In the genomic region with DNA sequence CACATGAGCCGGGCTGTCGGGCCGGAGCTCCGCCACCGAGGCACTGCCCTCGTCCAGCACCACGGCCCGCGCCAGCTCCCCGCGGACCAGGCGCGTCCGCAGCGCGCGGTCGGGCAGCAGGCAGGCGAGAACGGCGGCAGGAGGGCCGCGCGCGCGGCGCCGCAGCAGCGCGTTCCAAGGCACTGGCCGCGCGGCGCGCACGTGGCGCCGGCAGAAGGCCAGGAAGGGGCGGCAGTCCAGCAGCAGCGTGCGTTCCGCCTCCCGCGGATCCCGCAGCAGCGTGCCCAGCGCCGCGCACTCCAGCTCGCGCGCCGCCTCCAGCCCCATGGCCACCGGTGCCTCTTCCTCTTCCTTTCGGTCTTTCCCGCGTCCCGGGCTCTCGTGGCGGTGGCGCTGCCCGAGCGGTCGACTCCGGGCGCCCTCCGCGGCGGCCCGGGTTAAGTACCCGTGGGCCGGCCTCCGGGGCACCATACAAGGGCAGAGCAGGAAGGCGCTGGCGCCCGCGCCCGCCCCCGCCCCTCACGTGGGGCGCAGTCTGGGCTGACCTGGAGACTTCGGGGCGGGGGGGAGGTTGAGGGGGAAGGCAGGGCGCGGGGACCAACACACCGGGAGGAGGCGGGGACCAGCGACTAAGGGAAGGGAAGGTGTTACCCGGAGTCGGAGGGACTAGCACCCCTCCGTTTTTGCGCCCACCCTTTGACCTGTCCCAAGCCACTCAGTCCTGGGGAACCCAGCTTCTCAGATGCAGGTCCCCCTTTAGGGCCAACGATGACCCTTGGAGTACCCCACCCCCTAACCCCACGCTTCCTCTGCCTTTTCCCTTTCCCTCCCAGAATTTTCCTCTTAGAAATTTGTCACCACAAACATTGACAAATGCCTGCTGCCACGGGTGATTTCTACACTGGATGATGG, we compare ENCODE assay signal across 8 cellular contexts. TPM values are rescaled to one million over a fixed set of nuclear protein-coding genes. Genes with fewer than 3 reads are reported as not detected.
DNase-seq lines count a peak whose midpoint lies in the region; ATAC-seq and TF ChIP-seq lines count a peak whose summit lies in the region.

DUSP2 (minus strand) TSS at position 413 of the 912 bp plus-strand sequence; CDS start at position 327, 86 bp downstream.

- no peak for TF ChIP-seq CTCF in omental fat pad (IDR thresholded peaks at IDR 0.05)
- TF ChIP-seq CTCF in testis (IDR thresholded peaks at IDR 0.05), result no peak

- H3K27me3 ChIP-seq in testis, result no peaks in the 10 kb centered on the region

- peak; percentile 52 for ATAC-seq in GM19395 (IDR thresholded peaks at IDR 0.05; ENCODE audit: unreplicated experiment)
- peak; percentile 61 for ATAC-seq in HG03521 (IDR thresholded peaks at IDR 0.05; ENCODE audit: unreplicated experiment)
- ATAC-seq in omental fat pad (ENCODE audit: low FRiP score), result peak; percentile 80

- H3K4me3 ChIP-seq in testis, result peak within 1 kb of the TSS; percentile 43 to 65

- no peak for TF ChIP-seq POLR2A in testis (IDR thresholded peaks at IDR 0.05)

- no peaks in the 10 kb centered on the region for H3K9me3 ChIP-seq in testis

- DNase-seq in COLO668 (lab: John Stamatoyannopoulos, UW; ENCODE audit: unreplicated experiment), result peak; percentile 81
- peak; percentile 96 for DNase-seq in RPMI8226
- peak; percentile 85 for DNase-seq in activated gamma-delta T cell treated with anti-CD3 and anti-CD28 coated beads, Interleukin-2, amount 50 U/mL, for 16 hours (ENCODE audit: low read depth)
- peak; percentile 59 for DNase-seq in globus pallidus (ENCODE audit: low spot score)
- peak; percentile 44 for DNase-seq in omental fat pad (ENCODE audit: low spot score)
- peak; percentile 85 for DNase-seq in testis

- WGBS in testis, 2 donors, result 2 to 6% methylated on average over 18 to 81 of the region's 95 CpGs

- intact Hi-C loops in testis (cut with DNase I; ENCODE audit: low total_unique reads), result no loop called here

- no peaks in the 10 kb centered on the region for H3K36me3 ChIP-seq in testis (ENCODE audit: low read depth, missing control alignments)

- H3K27ac ChIP-seq in testis, result peak within 1 kb of the TSS; percentile 18 to 54

- peaks cover 33% of the 10 kb centered on the region for H3K4me1 ChIP-seq in testis

RNA-seq across cellular contexts. Expression of gene DUSP2, which starts in this region (rescaled TPM):
- total RNA-seq in omental fat pad (100 to 1,000 TPM in 1 of 4 donors, 10 to 100 TPM in 1, 1 to 10 TPM in 2; 8.5 to 199 (median 18.8) TPM), testis (10 to 100 TPM in 1 of 2 donors, 1 to 10 TPM in 1; 6.3 to 16.5 TPM)
- 5.7 TPM for polyA plus RNA-seq in testis (ENCODE audit: insufficient read depth, low read depth, low replicate concordance)

Comparison
In these comparisons a context has a peak if more than half of its experiments do, and no peak if none do; other contexts are left out.
1. Peak in every context shown above with its lines: DNase-seq, ATAC-seq, H3K4me3 ChIP-seq and H3K27ac ChIP-seq.
2. DNase-seq: peak in every context shown above with its lines; median percentile 96 in RPMI8226; 85 in activated gamma-delta T cell treated with anti-CD3 and anti-CD28 coated beads, Interleukin-2, amount 50 U/mL, for 16 hours; 85 in testis; 81 in COLO668; 59 in globus pallidus; 44 in omental fat pad.